29 cellular contexts compared by ENCODE assay signal in genomic region chr2:25590921-25591505, GRCh38.
DNase-seq lines count a peak whose midpoint lies in the region; ATAC-seq and TF ChIP-seq lines count a peak whose summit lies in the region.
"Had no signal": no experiment of that assay in that cellular context is flagged by ENCODE, and none has a peak within 500 bp of the region (broad histone marks: within the 10 kb centered on the region; RNA-seq: fewer than 3 reads in every experiment).

No MANE protein-coding gene starts in this region.

- no peak for DNase-seq in activated naive CD4-positive, alpha-beta T cell treated with anti-CD3 and anti-CD28 coated beads, Interleukin-2, amount 10 ng/mL, durations not matched to agents 7 days and 5 days
- no peak for DNase-seq in activated naive CD4-positive, alpha-beta T cell (lab: John Stamatoyannopoulos, UW)
- DNase-seq in effector memory CD8-positive, alpha-beta T cell = no peak
- DNase-seq in lower lobe of right lung (no peak), superior temporal gyrus (ENCODE audit: extremely low spot score) (peak; percentile 83), foreskin keratinocyte (no peak), GM13976 (ENCODE audit: low spot score) (no peak)
- DNase-seq: ACHN; activated CD4-positive, alpha-beta T cell treated with anti-CD3 and anti-CD28 coated beads for 48 hours; activated CD8-positive, alpha-beta memory T cell treated with anti-CD3 and anti-CD28 coated beads, Interleukin-2, amount 50 U/mL, for 4 hours; activated naive CD8-positive, alpha-beta T cell treated with anti-CD3 and anti-CD28 coated beads, Interleukin-2, amount 50 U/mL, for 24 hours; COR-L47; DMS79; GOT3; mesendoderm; naive B cell; NCI-H2171; NCI-H526 treated with DMSO at 0.1 percent for 48 hours; ovary; Peyer's patch; right lobe of liver; stimulated activated CD4-positive, alpha-beta T cell treated with anti-CD3 and anti-CD28 coated beads, Interleukin-12 subunit alpha, Interleukin-12 subunit beta, amount 100 ng/mL, for 4 hours; stimulated activated CD4-positive, alpha-beta T cell treated with anti-CD3 and anti-CD28 coated beads, Interleukin-4, amount 100 ng/mL, for 24 hours; T-cell; thyroid gland had no signal

- H3K27me3 ChIP-seq in lower lobe of right lung (ENCODE audit: low read depth) (no peaks in the 10 kb centered on the region), foreskin keratinocyte (no peaks in the 10 kb centered on the region)
- H3K27me3 ChIP-seq: BLaER1 treated with 17β-estradiol and CSF1 and Interleukin-3, amounts not matched to agents 10 nM and 100 nM; ovary; Peyer's patch; right lobe of liver; thyroid gland had no signal

- TF ChIP-seq CTCF in lower lobe of right lung (IDR thresholded peaks at IDR 0.05) (no peak), foreskin keratinocyte (conservative IDR thresholded peaks at IDR 0.05) (no peak), GM13976 (IDR thresholded peaks at IDR 0.05; ENCODE audit: borderline replicate concordance, control extremely low read depth, extremely low read depth, insufficient read depth, missing control alignments) (no peak)

- H3K4me1 Mint-ChIP-seq in activated naive CD4-positive, alpha-beta T cell treated with anti-CD3 and anti-CD28 coated beads, Interleukin-2, amount 10 ng/mL, durations not matched to agents 7 days and 5 days = peaks cover 27% of the 10 kb centered on the region
- H3K4me1 Mint-ChIP-seq in effector memory CD8-positive, alpha-beta T cell (ENCODE audit: low read depth in 2 of 2) = peaks cover 10 to 14% of the 10 kb centered on the region in 2 donors

- H3K4me3 Mint-ChIP-seq in activated naive CD4-positive, alpha-beta T cell treated with anti-CD3 and anti-CD28 coated beads, Interleukin-2, amount 10 ng/mL, durations not matched to agents 7 days and 5 days = no peak overlapping the region
- H3K4me3 Mint-ChIP-seq in effector memory CD8-positive, alpha-beta T cell = peak overlapping the region in 1 of 2 donors; percentile 46
- H3K4me3 Mint-ChIP-seq: activated naive CD8-positive, alpha-beta T cell treated with anti-CD3 and anti-CD28 coated beads, Interleukin-2, amount 50 U/mL, for 24 hours; brain; naive B cell had no signal

- in situ Hi-C loops in GM13976 (cut with MboI; ENCODE audit: low sequenced_read_pairs, unreplicated experiment) = no loop called here

- CTCF ChIA-PET in activated naive CD4-positive, alpha-beta T cell treated with anti-CD3 and anti-CD28 coated beads, Interleukin-2, amount 10 ng/mL, durations not matched to agents 7 days and 5 days (lab: Charles Lee) = interaction anchor here (1.0 to 2.0 kb wide), 3 partner anchors 8 to 109 kb away, joined by 3 to 6 read pairs (median 5); no protein-coding TSS in a partner anchor

- no peaks in the 10 kb centered on the region for H3K9me3 Mint-ChIP-seq in activated naive CD4-positive, alpha-beta T cell treated with anti-CD3 and anti-CD28 coated beads, Interleukin-2, amount 10 ng/mL, durations not matched to agents 7 days and 5 days
- H3K9me3 Mint-ChIP-seq in effector memory CD8-positive, alpha-beta T cell = no peaks in the 10 kb centered on the region
- H3K9me3 Mint-ChIP-seq: activated naive CD8-positive, alpha-beta T cell treated with anti-CD3 and anti-CD28 coated beads, Interleukin-2, amount 50 U/mL, for 24 hours; activated T-helper 17 cell treated with anti-CD3 and anti-CD28 coated beads, Interleukin-2, amount 50 U/mL, for 72 hours; brain; naive B cell; T-cell had no signal

- peaks cover 16% of the 10 kb centered on the region for H3K4me1 ChIP-seq in lower lobe of right lung
- peaks cover 3% of the 10 kb centered on the region for H3K4me1 ChIP-seq in foreskin keratinocyte
- H3K4me1 ChIP-seq: Peyer's patch, right lobe of liver had no signal

- H3K27ac ChIP-seq in lower lobe of right lung (no peak overlapping the region), foreskin keratinocyte (no peak overlapping the region)
- H3K27ac ChIP-seq: ovary, right lobe of liver, thyroid gland had no signal

- peak overlapping the region; percentile 24 for H3K27ac Mint-ChIP-seq in activated naive CD4-positive, alpha-beta T cell treated with anti-CD3 and anti-CD28 coated beads, Interleukin-2, amount 10 ng/mL, durations not matched to agents 7 days and 5 days
- H3K27ac Mint-ChIP-seq in effector memory CD8-positive, alpha-beta T cell = peak overlapping the region; percentile 86 to 94
- H3K27ac Mint-ChIP-seq: activated naive CD8-positive, alpha-beta T cell treated with anti-CD3 and anti-CD28 coated beads, Interleukin-2, amount 50 U/mL, for 24 hours; brain; T-cell had no signal

- peaks cover 7% of the 10 kb centered on the region for H3K36me3 Mint-ChIP-seq in activated naive CD4-positive, alpha-beta T cell treated with anti-CD3 and anti-CD28 coated beads, Interleukin-2, amount 10 ng/mL, durations not matched to agents 7 days and 5 days
- peaks cover 4% of the 10 kb centered on the region for H3K36me3 Mint-ChIP-seq in effector memory CD8-positive, alpha-beta T cell (ENCODE audit: insufficient read depth)

- H3K4me3 ChIP-seq in lower lobe of right lung = no peak overlapping the region
- H3K4me3 ChIP-seq: BLaER1 treated with 17β-estradiol and CSF1 and Interleukin-3, amounts not matched to agents 10 nM and 100 nM; ovary; Peyer's patch; right lobe of liver; thyroid gland had no signal

- no peaks in the 10 kb centered on the region for H3K27me3 Mint-ChIP-seq in activated naive CD4-positive, alpha-beta T cell treated with anti-CD3 and anti-CD28 coated beads, Interleukin-2, amount 10 ng/mL, durations not matched to agents 7 days and 5 days
- no peaks in the 10 kb centered on the region for H3K27me3 Mint-ChIP-seq in effector memory CD8-positive, alpha-beta T cell
- H3K27me3 Mint-ChIP-seq: activated naive CD8-positive, alpha-beta T cell treated with anti-CD3 and anti-CD28 coated beads, Interleukin-2, amount 50 U/mL, for 24 hours; activated T-helper 17 cell treated with anti-CD3 and anti-CD28 coated beads, Interleukin-2, amount 50 U/mL, for 72 hours; brain; naive B cell; T-cell had no signal

- H3K36me3 ChIP-seq in lower lobe of right lung = no peaks in the 10 kb centered on the region
- H3K36me3 ChIP-seq: ovary, Peyer's patch, right lobe of liver, thyroid gland had no signal

- no peaks in the 10 kb centered on the region for H3K9me3 ChIP-seq in lower lobe of right lung
- H3K9me3 ChIP-seq: ovary, Peyer's patch, right lobe of liver, thyroid gland had no signal

- intact Hi-C loops in lower lobe of right lung (cut with DNase I) = no loop called here

- no peak for ATAC-seq in effector memory CD8-positive, alpha-beta T cell (replicated peaks)
- ATAC-seq in lower lobe of right lung (peak; percentile 14 to 53), foreskin keratinocyte (no peak), GM21786 (IDR thresholded peaks at IDR 0.05; ENCODE audit: unreplicated experiment) (no peak)
- ATAC-seq: activated naive CD8-positive, alpha-beta T cell treated with anti-CD3 and anti-CD28 coated beads, Interleukin-2, amount 50 U/mL, for 24 hours had no signal

Comparison
In these comparisons a context has a peak if more than half of its experiments do, and no peak if none do; other contexts are left out.
1. ATAC-seq: peak in lower lobe of right lung (2 of 2); none in effector memory CD8-positive, alpha-beta T cell (single experiment), foreskin keratinocyte (single experiment) and GM21786 (single experiment).